In the genomic region with DNA sequence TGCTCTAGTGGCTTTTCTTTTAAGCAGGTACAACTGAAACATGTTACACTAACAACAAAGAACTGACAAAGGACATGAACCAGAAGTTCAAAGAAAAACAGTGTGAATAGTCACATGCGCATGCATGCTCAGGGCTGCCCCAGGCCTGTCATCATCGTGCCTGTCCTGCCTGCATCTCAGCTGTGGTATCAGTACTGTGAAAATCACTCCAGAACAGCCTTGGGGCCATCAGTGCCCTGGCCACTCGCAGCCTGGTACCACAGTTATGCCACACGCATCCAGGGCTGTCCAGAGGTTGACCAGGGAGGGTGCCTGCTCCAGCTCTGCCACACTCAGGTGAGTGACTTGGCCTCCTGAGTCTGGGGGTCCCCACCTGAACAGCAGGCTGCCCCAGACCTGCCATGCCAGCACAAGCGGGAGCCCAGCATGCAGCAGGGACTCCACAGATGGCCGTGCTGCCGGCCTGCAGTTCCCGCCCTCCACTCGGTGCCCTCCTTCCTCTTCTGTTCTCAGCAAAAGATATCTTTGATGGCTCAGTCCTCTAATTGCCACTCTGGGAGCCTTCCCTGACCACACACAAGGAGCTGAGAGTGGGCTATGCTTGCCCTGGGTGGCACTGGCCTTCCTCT, we compare ENCODE assay signal across 18 cellular contexts. TPM values are rescaled to one million over a fixed set of nuclear protein-coding genes. Genes with fewer than 3 reads are reported as not detected.
DNase-seq lines count a peak whose midpoint lies in the region; ATAC-seq and TF ChIP-seq lines count a peak whose summit lies in the region.
"Had no signal": no experiment of that assay in that cellular context is flagged by ENCODE, and none has a peak within 500 bp of the region (broad histone marks: within the 10 kb centered on the region; RNA-seq: fewer than 3 reads in every experiment).

No MANE protein-coding gene starts in this region.

- peaks cover 0 to 5% of the 10 kb centered on the region in 2 donors for H3K36me3 ChIP-seq in esophagus (ENCODE audit: control insufficient read depth in 2 of 2, insufficient read depth in 2 of 2, low read length in 1 of 2)
- no peaks in the 10 kb centered on the region for H3K36me3 ChIP-seq in trophoblast cell (ENCODE audit: control insufficient read depth in 1 of 2, insufficient read depth in 2 of 2, low read length in 2 of 2)
- no peaks in the 10 kb centered on the region for H3K36me3 ChIP-seq in uterus

- H4K91ac ChIP-seq in trophoblast cell (ENCODE audit: low read depth, low read length) = no peak overlapping the region

- no peak overlapping the region for H2BK120ac ChIP-seq in trophoblast cell (ENCODE audit: insufficient read depth, low read length, poor library complexity)

- H3K4me2 ChIP-seq in trophoblast cell (ENCODE audit: low read length) = no peak overlapping the region

- no peak for TF ChIP-seq POLR2A in uterus (IDR thresholded peaks at IDR 0.05)

- H3K79me2 ChIP-seq in trophoblast cell (ENCODE audit: control insufficient read depth, insufficient read depth, low read length, poor library complexity) = peaks cover 4% of the 10 kb centered on the region

- WGBS in esophagus, 2 donors = 44 to 60% methylated on average over 9 of the region's 9 CpGs
- no CpG with 5 or more reads among the region's 9 CpGs for WGBS in trophoblast cell (ENCODE audit: extremely low coverage, insufficient coverage, insufficient read length)

- no peak for ATAC-seq in HG02610 (IDR thresholded peaks at IDR 0.05; ENCODE audit: unreplicated experiment)
- ATAC-seq: effector memory CD8-positive, alpha-beta T cell had no signal

- peak; percentile 58 for DNase-seq in hepatic stellate cell (ENCODE audit: low spot score)
- DNase-seq in trophoblast cell = no peak
- peak; percentile 11 to 13 for DNase-seq in uterus
- no peak for DNase-seq in ecto neural progenitor cell (ENCODE audit: low spot score)
- DNase-seq in activated CD4-positive, alpha-beta T cell treated with anti-CD3 and anti-CD28 coated beads, Interleukin-2, amount 50 U/mL, for 4 hours = no peak
- DNase-seq: activated CD4-positive, alpha-beta T cell treated with anti-CD3 and anti-CD28 coated beads for 4 hours; activated CD8-positive, alpha-beta memory T cell treated with anti-CD3 and anti-CD28 coated beads, Interleukin-2, amount 50 U/mL, for 48 hours; activated naive CD8-positive, alpha-beta T cell treated with anti-CD3 and anti-CD28 coated beads, Interleukin-2, amount 10 ng/mL, durations not matched to agents 7 days and 5 days; caudate nucleus; DMS153; effector memory CD8-positive, alpha-beta T cell; NCI-H1092; nucleus accumbens; stimulated activated naive CD4-positive, alpha-beta T cell had no signal

- H3K23ac ChIP-seq in trophoblast cell (ENCODE audit: low read length) = no peak overlapping the region

- H3K27ac ChIP-seq in esophagus (ENCODE audit: low read depth in 2 of 2, low read length in 1 of 2) (peak overlapping the region; percentile 59 to 63), trophoblast cell (ENCODE audit: low read depth, low read length) (no peak overlapping the region), uterus (peak overlapping the region; percentile 75 to 77)
- H3K27ac ChIP-seq: BLaER1 treated with 17β-estradiol and CSF1 and Interleukin-3, amounts not matched to agents 10 nM and 100 nM had no signal

- no peak overlapping the region for H2AK5ac ChIP-seq in trophoblast cell (ENCODE audit: low read length)

- H3K18ac ChIP-seq in trophoblast cell (ENCODE audit: low read length) = peak overlapping the region; percentile 71

- H3K4me1 ChIP-seq in esophagus (ENCODE audit: control insufficient read depth in 2 of 2, insufficient read depth in 2 of 2, low read length in 1 of 2) = peaks cover 6 to 28% of the 10 kb centered on the region in 2 donors
- H3K4me1 ChIP-seq in trophoblast cell (ENCODE audit: control insufficient read depth in 1 of 2, insufficient read depth in 2 of 2, low read length in 2 of 2) = peaks cover 32 to 45% of the 10 kb centered on the region in 2 experiments
- H3K4me1 ChIP-seq in uterus = peaks cover 0 to 32% of the 10 kb centered on the region in 2 donors

- no peak overlapping the region for H2BK5ac ChIP-seq in trophoblast cell (ENCODE audit: low read depth, low read length, poor library complexity)

- H2BK12ac ChIP-seq in trophoblast cell (ENCODE audit: low read length) = peak overlapping the region; percentile 3

- H3K4me3 ChIP-seq in esophagus (ENCODE audit: low read depth in 1 of 2, low read length in 2 of 2) (no peak overlapping the region), trophoblast cell (ENCODE audit: low read depth, low read length) (no peak overlapping the region), uterus (no peak overlapping the region)
- H3K4me3 ChIP-seq: BLaER1 treated with 17β-estradiol and CSF1 and Interleukin-3, amounts not matched to agents 10 nM and 100 nM had no signal

- no peaks in the 10 kb centered on the region for H3K27me3 ChIP-seq in esophagus (ENCODE audit: control insufficient read depth in 1 of 2, insufficient read depth in 2 of 2, low read length in 2 of 2)
- H3K27me3 ChIP-seq in trophoblast cell (ENCODE audit: insufficient read depth, low read length) = peaks cover 5% of the 10 kb centered on the region
- no peaks in the 10 kb centered on the region for H3K27me3 ChIP-seq in uterus

- H3K14ac ChIP-seq in trophoblast cell (ENCODE audit: low read length) = no peak overlapping the region

- H4K12ac ChIP-seq in trophoblast cell (ENCODE audit: low read depth, low read length) = no peak overlapping the region

- no peak for TF ChIP-seq CTCF in uterus (IDR thresholded peaks at IDR 0.05)

- H3K9me3 ChIP-seq in esophagus (ENCODE audit: control insufficient read depth in 2 of 2, insufficient read depth in 1 of 2, low read depth in 1 of 2, low read length in 1 of 2) (no peaks in the 10 kb centered on the region), trophoblast cell (ENCODE audit: insufficient read depth, low read depth, low read length) (peaks cover 8% of the 10 kb centered on the region), uterus (no peaks in the 10 kb centered on the region)

- H3K4ac ChIP-seq in trophoblast cell (ENCODE audit: low read depth, low read length) = no peak overlapping the region

- peaks cover 20% of the 10 kb centered on the region for H3K79me1 ChIP-seq in trophoblast cell (ENCODE audit: low read length)

- H4K8ac ChIP-seq in trophoblast cell (ENCODE audit: low read depth, low read length) = no peak overlapping the region

- H3K9ac ChIP-seq in trophoblast cell (ENCODE audit: low read length) = no peak overlapping the region
- H3K9ac ChIP-seq: BLaER1 treated with 17β-estradiol and CSF1 and Interleukin-3, amounts not matched to agents 10 nM and 100 nM had no signal

- intact Hi-C loops in uterus (cut with DNase I; ENCODE audit: low total_unique reads) = no loop called here

- peak overlapping the region; percentile 50 for H2AFZ ChIP-seq in trophoblast cell (ENCODE audit: insufficient read depth, low read length, poor library complexity)

RNA-seq across cellular contexts. Expression of a gene that starts 12.3 kb away (rescaled TPM):
- 10 to 100 TPM; 32.4 to 58.4 TPM for polyA plus RNA-seq in esophagus
- polyA plus RNA-seq in trophoblast cell (2013) = 14.6 and 16.2 TPM in 2 replicates
- total RNA-seq in uterus = 100 to 1,000 TPM in 1 of 4 donors, 10 to 100 TPM in 3; 15.8 to 298 (median 66.2) TPM

RNA-seq across cellular contexts. Expression of a gene that starts 17.1 kb away (rescaled TPM):
- polyA plus RNA-seq in esophagus = 1 to 10 TPM in 1 of 2 donors, under 1 TPM in 1; 0.26 to 1.6 TPM
- polyA plus RNA-seq in trophoblast cell (2013) = 0.25 and 0.33 TPM in 2 replicates
- total RNA-seq in uterus = under 1 TPM in 1 of 4 donors, not detected in 3; 0.41 TPM
- total RNA-seq: activated naive CD8-positive, alpha-beta T cell treated with anti-CD3 and anti-CD28 coated beads, Interleukin-2, amount 10 ng/mL, durations not matched to agents 7 days and 5 days; mesothelial cell of epicardium had no signal

RNA-seq across cellular contexts. Expression of a gene that starts 38.2 kb away (rescaled TPM):
- 1 to 10 TPM; 3.8 to 4.2 TPM for polyA plus RNA-seq in esophagus
- polyA plus RNA-seq in trophoblast cell (2013) = 5.4 and 6.1 TPM in 2 replicates
- 10 to 100 TPM in 2 of 4 donors, 1 to 10 TPM in 2; 5.9 to 27.2 (median 11.1) TPM for total RNA-seq in uterus

Comparison
In these comparisons a context has a peak if more than half of its experiments do, and no peak if none do; other contexts are left out.
1. DNase-seq: peak in hepatic stellate cell (single experiment) and uterus (2 of 2); none in trophoblast cell (0 of 2), ecto neural progenitor cell (single experiment) and activated CD4-positive, alpha-beta T cell treated with anti-CD3 and anti-CD28 coated beads, Interleukin-2, amount 50 U/mL, for 4 hours (0 of 2).